In the genomic region with DNA sequence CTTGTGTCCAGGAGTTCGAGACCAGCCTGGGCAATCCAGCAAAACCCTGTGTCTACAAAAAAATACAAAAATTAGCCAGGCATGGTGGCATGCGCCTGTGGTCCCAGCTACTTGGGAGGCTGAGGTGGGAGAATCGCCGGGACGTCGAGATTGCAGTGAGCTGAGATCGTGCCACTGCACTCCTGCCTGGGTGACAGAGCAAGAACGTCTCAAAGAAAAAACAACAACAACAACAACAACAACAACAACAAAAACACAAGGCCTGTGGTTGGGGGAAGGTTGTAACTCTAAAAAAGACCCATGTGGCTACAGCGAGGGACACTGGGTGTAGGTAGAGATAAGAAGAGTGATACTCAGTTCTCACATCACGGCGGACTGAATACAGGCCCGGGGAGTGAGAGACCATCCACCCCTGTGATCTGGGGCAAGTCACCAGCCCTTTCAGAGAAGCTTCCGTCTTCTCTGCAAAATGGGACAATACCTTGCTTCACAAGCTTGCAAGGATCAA, we compare ENCODE assay signal across 12 cellular contexts. TPM values are rescaled to one million over a fixed set of nuclear protein-coding genes. Genes with fewer than 3 reads are reported as not detected.
DNase-seq lines count a peak whose midpoint lies in the region; ATAC-seq and TF ChIP-seq lines count a peak whose summit lies in the region.
"Had no signal": no experiment of that assay in that cellular context is flagged by ENCODE, and none has a peak within 500 bp of the region (broad histone marks: within the 10 kb centered on the region; RNA-seq: fewer than 3 reads in every experiment).

No MANE protein-coding gene starts in this region.

- WGBS in psoas muscle, 3 donors: 85 to 89% (median 89%) methylated on average over 13 of the region's 13 CpGs

- TF ChIP-seq CTCF in OCI-LY7 (conservative IDR thresholded peaks at IDR 0.05; ENCODE audit: low read length) (no peak), dorsolateral prefrontal cortex (IDR thresholded peaks at IDR 0.05 in 54 of 56, conservative IDR thresholded peaks at IDR 0.05 in 2 of 56; ENCODE audit: low read depth in 1 of 56, partially characterized antibody in 56 of 56) (no peak), psoas muscle (IDR thresholded peaks at IDR 0.05) (no peak)

- no peaks in the 10 kb centered on the region for H3K27me3 Mint-ChIP-seq in activated CD4-positive, alpha-beta T cell treated with anti-CD3 and anti-CD28 coated beads, Interleukin-2, amount 10 ng/mL, durations not matched to agents 24 days and 14 days

- H3K4me1 Mint-ChIP-seq in activated CD4-positive, alpha-beta T cell treated with anti-CD3 and anti-CD28 coated beads, Interleukin-2, amount 10 ng/mL, durations not matched to agents 24 days and 14 days: peaks cover 50% of the 10 kb centered on the region

- intact Hi-C loops in activated CD4-positive, alpha-beta T cell treated with anti-CD3 and anti-CD28 coated beads, Interleukin-2, amount 10 ng/mL, durations not matched to agents 24 days and 14 days (cut with micrococcal nuclease): loop anchor here (1.0 to 2.0 kb wide), 3 partner anchors 32 to 268 kb away; a partner anchor contains a TSS
- intact Hi-C loops in OCI-LY7 (cut with micrococcal nuclease; ENCODE audit: unreplicated experiment) (loop anchor here (1.0 kb wide), 2 partner anchors 11 to 26 kb away; no protein-coding TSS in a partner anchor), dorsolateral prefrontal cortex (cut with DNase I) (loop anchor here (2.0 kb wide), 1 partner anchor 27 kb away; no protein-coding TSS in a partner anchor), psoas muscle (cut with DNase I) (loop anchor here in 1 of 2 donors (2.0 kb wide), 1 partner anchor 27 kb away; no protein-coding TSS in a partner anchor)

- CTCF ChIA-PET in OCI-LY7 (lab: Charles Lee; ENCODE audit: unreplicated experiment): no interaction called here

- no peaks in the 10 kb centered on the region for H3K9me2 ChIP-seq in OCI-LY7 (ENCODE audit: insufficient read depth, low read length)

- H3K4me3 ChIP-seq in OCI-LY7 (ENCODE audit: low read depth, low read length, poor library complexity, severe bottlenecking): peak overlapping the region; percentile 90
- H3K4me3 ChIP-seq in dorsolateral prefrontal cortex: peak overlapping the region in 36 of 59 donors; percentile 58 to 93 (median 87)
- H3K4me3 ChIP-seq in psoas muscle: peak overlapping the region; percentile 81

- peaks cover 39% of the 10 kb centered on the region for H3K4me1 ChIP-seq in OCI-LY7 (ENCODE audit: insufficient read depth, low read length, poor library complexity, severe bottlenecking)
- H3K4me1 ChIP-seq in psoas muscle: peaks cover 27% of the 10 kb centered on the region

- H3K9me3 Mint-ChIP-seq in activated CD4-positive, alpha-beta T cell treated with anti-CD3 and anti-CD28 coated beads, Interleukin-2, amount 10 ng/mL, durations not matched to agents 24 days and 14 days: no peaks in the 10 kb centered on the region

- H3K9me3 ChIP-seq in OCI-LY7 (ENCODE audit: low read length): no peaks in the 10 kb centered on the region
- no peaks in the 10 kb centered on the region for H3K9me3 ChIP-seq in psoas muscle
- H3K9me3 ChIP-seq: ovary, uterus had no signal

- ATAC-seq in psoas muscle (no peak), GM19467 (IDR thresholded peaks at IDR 0.05; ENCODE audit: unreplicated experiment) (no peak)

- peaks cover 26% of the 10 kb centered on the region for H3K36me3 Mint-ChIP-seq in activated CD4-positive, alpha-beta T cell treated with anti-CD3 and anti-CD28 coated beads, Interleukin-2, amount 10 ng/mL, durations not matched to agents 24 days and 14 days (ENCODE audit: low read depth)

- POLR2A ChIA-PET in OCI-LY7 (lab: Charles Lee): interaction anchor here (1.1 to 3.5 kb wide), 2 partner anchors 12 to 16 kb away, joined by 3 to 32 read pairs; no protein-coding TSS in a partner anchor

- H3K27ac Mint-ChIP-seq in activated CD4-positive, alpha-beta T cell treated with anti-CD3 and anti-CD28 coated beads, Interleukin-2, amount 10 ng/mL, durations not matched to agents 24 days and 14 days: peak overlapping the region; percentile 95

- BruUV-seq in OCI-LY7 (replicated peaks; lab: Mats Ljungman, UMichigan): no TSS peak

- H3K4me2 ChIP-seq in OCI-LY7 (ENCODE audit: low read length): peak overlapping the region; percentile 69

- DNase-seq in activated CD4-positive, alpha-beta T cell treated with anti-CD3 and anti-CD28 coated beads, Interleukin-2, amount 10 ng/mL, durations not matched to agents 24 days and 14 days: no peak
- no peak for DNase-seq in activated CD4-positive, alpha-beta T cell treated with anti-CD3 and anti-CD28 coated beads, Interleukin-2, amount 50 U/mL, for 48 hours
- DNase-seq in OCI-LY7 (ENCODE audit: low spot score) (no peak), dorsolateral prefrontal cortex (no peak), psoas muscle (no peak), D341Med (ENCODE audit: low spot score) (no peak), NCI-H1105 treated with DMSO at 0.1 percent for 48 hours (lab: John Stamatoyannopoulos, UW) (no peak)

- H4K20me1 ChIP-seq in OCI-LY7 (ENCODE audit: insufficient read depth, low read length): peaks cover 25% of the 10 kb centered on the region; the same call in 1 of the 2 replicates

- peak overlapping the region; percentile 89 for H3K4me3 Mint-ChIP-seq in activated CD4-positive, alpha-beta T cell treated with anti-CD3 and anti-CD28 coated beads, Interleukin-2, amount 10 ng/mL, durations not matched to agents 24 days and 14 days

- H3K79me2 ChIP-seq in OCI-LY7 (ENCODE audit: insufficient read depth, low read depth, low read length): peaks cover 38% of the 10 kb centered on the region

- H3K27me3 ChIP-seq in dorsolateral prefrontal cortex (no peaks in the 10 kb centered on the region), psoas muscle (ENCODE audit: insufficient read depth in 3 of 3, low read length in 2 of 3) (no peaks in the 10 kb centered on the region)
- H3K27me3 ChIP-seq: ovary, uterus had no signal

- H2AFZ ChIP-seq in OCI-LY7 (ENCODE audit: low read length): peak overlapping the region; percentile 89

- H3K27ac ChIP-seq in OCI-LY7 (ENCODE audit: low read depth, low read length, poor library complexity, severe bottlenecking): no peak overlapping the region
- H3K27ac ChIP-seq in dorsolateral prefrontal cortex: peak overlapping the region in 21 of 59 donors; percentile 74 to 99 (median 96)
- no peak overlapping the region for H3K27ac ChIP-seq in psoas muscle

- H3K36me3 ChIP-seq in OCI-LY7 (ENCODE audit: insufficient read depth, low read length) (peaks cover 22% of the 10 kb centered on the region), psoas muscle (ENCODE audit: insufficient read depth in 1 of 2, low read depth in 1 of 2) (no peaks in the 10 kb centered on the region)
- H3K36me3 ChIP-seq: ovary, uterus had no signal

RNA-seq across cellular contexts. Expression of a gene that starts 0.8 kb away (rescaled TPM):
- total RNA-seq in activated CD4-positive, alpha-beta T cell treated with anti-CD3 and anti-CD28 coated beads, Interleukin-2, amount 10 ng/mL, durations not matched to agents 24 days and 14 days: 307 and 321 TPM in 2 replicates
- 109 and 120 TPM in 2 replicates for total RNA-seq in OCI-LY7 (2014; rRNA removed; shearing (Covaris generic))
- total RNA-seq in OCI-LY7 (2022) (157 and 163 TPM in 2 replicates), dorsolateral prefrontal cortex (100 to 1,000 TPM in 116 of 120 experiments, 10 to 100 TPM in 4; 71.6 to 204 (median 149) TPM), psoas muscle (100 to 1,000 TPM in 3 of 4 donors, 10 to 100 TPM in 1; 98.7 to 135 (median 122) TPM)
- 100 to 1,000 TPM in 2 of 3 donors, 10 to 100 TPM in 1; 71.6 to 126 (median 115) TPM for polyA plus RNA-seq in psoas muscle

RNA-seq across cellular contexts. Expression of a gene that starts 50.2 kb away (rescaled TPM):
- total RNA-seq in activated CD4-positive, alpha-beta T cell treated with anti-CD3 and anti-CD28 coated beads, Interleukin-2, amount 10 ng/mL, durations not matched to agents 24 days and 14 days: not detected in 2 replicates
- not detected in 2 replicates for total RNA-seq in OCI-LY7 (2014; rRNA removed; shearing (Covaris generic))
- total RNA-seq in OCI-LY7 (2022) (not detected in 2 replicates), dorsolateral prefrontal cortex (not detected), psoas muscle (1 to 10 TPM in 1 of 4 donors, under 1 TPM in 1, not detected in 2; 0.65 to 4.0 TPM)
- 1 to 10 TPM in 1 of 3 donors, under 1 TPM in 1, not detected in 1; 0.62 to 2.2 TPM for polyA plus RNA-seq in psoas muscle
- total RNA-seq: T-helper 1 cell treated with Interleukin-12 subunit alpha and Interleukin-12 subunit beta and Interleukin-4 antibody, amounts not matched to agents 30 ng/mL and 1 ng/mL, for 36 hours; uterus had no signal
- polyA plus RNA-seq: AG04450 had no signal
